8 cellular contexts compared by ENCODE assay signal in genomic region chr6:123559816-123560215, GRCh38.
DNase-seq lines count a peak whose midpoint lies in the region; ATAC-seq, FAIRE-seq and TF ChIP-seq lines count a peak whose summit lies in the region.
"Not testable (repeated sequence)": the region's sequence is repeated elsewhere in the genome, so short reads cannot be mapped to it uniquely, and the experiment has no call there.

No MANE protein-coding gene starts in this region.

- TF ChIP-seq CTCF in GM23338 (conservative IDR thresholded peaks at IDR 0.05; ENCODE audit: low read depth in 2 of 2); WTC11 (IDR thresholded peaks at IDR 0.05); H1 (IDR thresholded peaks at IDR 0.05; ENCODE audit: control extremely low read depth in 1 of 3, insufficient read depth in 1 of 3, low read depth in 1 of 3, low read length in 3 of 3); endodermal cell (conservative IDR thresholded peaks at IDR 0.05); neural crest cell (conservative IDR thresholded peaks at IDR 0.05); psoas muscle (IDR thresholded peaks at IDR 0.05); gastrocnemius medialis (IDR thresholded peaks at IDR 0.05 in 4 of 5, conservative IDR thresholded peaks at IDR 0.05 in 1 of 5): not testable (repeated sequence)

- POLR2A ChIA-PET in WTC11 (lab: Charles Lee) = not testable (repeated sequence)
- POLR2A ChIA-PET in H1 (lab: Charles Lee; ENCODE audit: partially characterized antibody) = interaction anchor here (1.7 kb wide), 1 partner anchor 20 kb away, joined by 4 read pairs; no protein-coding TSS in a partner anchor

- intact Hi-C loops in psoas muscle (cut with DNase I); gastrocnemius medialis (cut with DNase I; ENCODE audit: low total_unique reads): not testable (repeated sequence)

- H3K9ac ChIP-seq in H1 (replicated peaks in 1 of 4; ENCODE audit: extremely low read depth in 1 of 4, low read depth in 3 of 4, low read length in 3 of 4); endodermal cell (ENCODE audit: extremely low read depth, low read length, poor library complexity, severe bottlenecking); mesendoderm (ENCODE audit: low read length): not testable (repeated sequence)

- H3K9me2 ChIP-seq in GM23338 (ENCODE audit: insufficient read depth) = not testable (repeated sequence)

- not testable (repeated sequence) for H2AK5ac ChIP-seq in H1 (ENCODE audit: low read depth, low read length); mesendoderm (ENCODE audit: low read length)

- not testable (repeated sequence) for H4K91ac ChIP-seq in H1 (replicated peaks; ENCODE audit: insufficient read length, low read length)

- H4K5ac ChIP-seq in H1 (ENCODE audit: insufficient read length, low read depth, low read length); mesendoderm (ENCODE audit: low read length): not testable (repeated sequence)

- in situ Hi-C loops in gastrocnemius medialis (cut with MboI; ENCODE audit: low sequenced_read_pairs in 4 of 4) = not testable (repeated sequence)

- not testable (repeated sequence) for H2AFZ ChIP-seq in GM23338; H1 (ENCODE audit: low read length)

- DNase-seq in GM23338 (ENCODE audit: low spot score); WTC11 (ENCODE audit: low spot score); H1 (ENCODE audit: low read depth in 1 of 2, low spot score in 2 of 2); endodermal cell; mesendoderm; neural crest cell (ENCODE audit: low read depth, low spot score); psoas muscle; gastrocnemius medialis: not testable (repeated sequence)

- H3K9me3 Mint-ChIP-seq in GM23338, WTC11, endodermal cell, neural crest cell: not testable (repeated sequence)

- not testable (repeated sequence) for FAIRE-seq in H1 (lab: Jason Lieb, UNC)

- not testable (repeated sequence) for ATAC-seq in GM23338, WTC11, gastrocnemius medialis
- peak in 3 of 4 donors; percentile 43 to 65 (median 54) for ATAC-seq in psoas muscle

- not testable (repeated sequence) for H3K23ac ChIP-seq in H1 (ENCODE audit: insufficient read length); mesendoderm (ENCODE audit: low read length)

- H3K27ac Mint-ChIP-seq in GM23338 (peak overlapping the region; percentile 30; the same call in 1 of the 2 replicates), WTC11 (peak overlapping the region; percentile 7; the same call in 1 of the 2 replicates), endodermal cell (peak overlapping the region; percentile 58), neural crest cell (ENCODE audit: unreplicated experiment) (peak overlapping the region; percentile 48)

- H2BK120ac ChIP-seq in H1 (replicated peaks; ENCODE audit: low read depth, low read length); mesendoderm (ENCODE audit: low read depth, low read length): not testable (repeated sequence)

- peaks cover 59% of the 10 kb centered on the region for H3K4me1 Mint-ChIP-seq in GM23338
- peaks cover 76% of the 10 kb centered on the region for H3K4me1 Mint-ChIP-seq in WTC11
- H3K4me1 Mint-ChIP-seq in endodermal cell = peaks cover 62% of the 10 kb centered on the region
- H3K4me1 Mint-ChIP-seq in neural crest cell = not testable (repeated sequence)

- H3K14ac ChIP-seq in H1 (ENCODE audit: insufficient read length) = not testable (repeated sequence)

- not testable (repeated sequence) for H3K4me3 Mint-ChIP-seq in GM23338, WTC11, endodermal cell, neural crest cell

- not testable (repeated sequence) for H3K9me3 ChIP-seq in H1 (ENCODE audit: insufficient read depth in 2 of 2, low read depth in 1 of 2, low read length in 1 of 2); endodermal cell (ENCODE audit: control insufficient read depth, low read length); psoas muscle; gastrocnemius medialis

- H2BK12ac ChIP-seq in H1 (ENCODE audit: low read depth, low read length) = not testable (repeated sequence)

- not testable (repeated sequence) for H3F3A ChIP-seq in GM23338 (replicated peaks; ENCODE audit: low read depth)

- not testable (repeated sequence) for H2BK5ac ChIP-seq in H1 (ENCODE audit: low read depth, low read length); mesendoderm (ENCODE audit: low read length)

- H3K27me3 Mint-ChIP-seq in GM23338 (ENCODE audit: insufficient read depth, low read depth, poor library complexity); WTC11 (ENCODE audit: low read depth); endodermal cell (ENCODE audit: insufficient read depth); neural crest cell (ENCODE audit: low read depth): not testable (repeated sequence)

- not testable (repeated sequence) for H3K4ac ChIP-seq in H1 (replicated peaks; ENCODE audit: insufficient read length, low read depth, low read length)
- H3K4ac ChIP-seq in mesendoderm (ENCODE audit: low read depth, low read length) = peak overlapping the region; percentile 24

- not testable (repeated sequence) for H3K23me2 ChIP-seq in H1 (ENCODE audit: low read depth, low read length)

- H4K20me1 ChIP-seq in GM23338 (replicated peaks; ENCODE audit: insufficient read depth); H1 (replicated peaks in 1 of 2; ENCODE audit: control insufficient read depth in 1 of 2, insufficient read depth in 2 of 2, low read length in 2 of 2): not testable (repeated sequence)

- not testable (repeated sequence) for H3K36me3 ChIP-seq in GM23338 (ENCODE audit: insufficient read depth); H1 (ENCODE audit: control insufficient read depth in 2 of 4, insufficient read depth in 4 of 4, low read length in 3 of 4); mesendoderm (ENCODE audit: control insufficient read depth, insufficient read depth, low read length); psoas muscle (ENCODE audit: insufficient read depth in 1 of 2, low read depth in 1 of 2); gastrocnemius medialis
- peaks cover 15% of the 10 kb centered on the region for H3K36me3 ChIP-seq in endodermal cell (ENCODE audit: control insufficient read depth, insufficient read depth, low read length)

- H3K27ac ChIP-seq in GM23338 (ENCODE audit: low read depth); H1 (ENCODE audit: low read depth, low read length); endodermal cell (ENCODE audit: low read depth, low read length); mesendoderm (ENCODE audit: low read depth, low read length): not testable (repeated sequence)
- peak overlapping the region; percentile 63 for H3K27ac ChIP-seq in psoas muscle
- peak overlapping the region; percentile 11 to 79 (median 66) for H3K27ac ChIP-seq in gastrocnemius medialis

- TF ChIP-seq RAD21 in H1 (IDR thresholded peaks at IDR 0.05 in 1 of 2, conservative IDR thresholded peaks at IDR 0.05 in 1 of 2; ENCODE audit: low read depth in 2 of 2, low read length in 2 of 2) = not testable (repeated sequence)

- not testable (repeated sequence) for H2BK15ac ChIP-seq in H1 (ENCODE audit: low read length); mesendoderm (replicated peaks; ENCODE audit: low read depth)

- not testable (repeated sequence) for TF ChIP-seq POLR2A in H1 (IDR thresholded peaks at IDR 0.05; ENCODE audit: control extremely low read depth in 1 of 2, low read depth in 2 of 2, low read length in 2 of 2); gastrocnemius medialis (IDR thresholded peaks at IDR 0.05)

- not testable (repeated sequence) for H3K56ac ChIP-seq in H1 (replicated peaks; ENCODE audit: insufficient read length, low read depth, low read length)
- H3K56ac ChIP-seq in mesendoderm (ENCODE audit: low read length) = peak overlapping the region; percentile 25

- H3K79me1 ChIP-seq in H1 (ENCODE audit: low read depth, low read length); mesendoderm (ENCODE audit: low read length): not testable (repeated sequence)

- WGBS in H1 (ENCODE audit: extremely low coverage in 1 of 2, insufficient coverage in 1 of 2, insufficient read length in 1 of 2, insufficient replicate concordance in 2 of 2, low coverage in 1 of 2, low lambda C conversion rate in 2 of 2, missing lambda C conversion rate in 1 of 2), 2 experiments = 99% methylated on average over 5 of the region's 5 CpGs; no CpG with 5 or more reads in 1 of the 2 experiments
- 82 to 100% methylated on average over 1 to 5 of the region's 5 CpGs for WGBS in endodermal cell (ENCODE audit: insufficient coverage in 1 of 2, insufficient read length in 1 of 2), 2 experiments
- no CpG with 5 or more reads among the region's 5 CpGs for WGBS in mesendoderm (ENCODE audit: extremely low coverage, insufficient coverage, low lambda C conversion rate)
- WGBS in psoas muscle, 3 donors = 97 to 99% (median 97%) methylated on average over 5 of the region's 5 CpGs

- peaks cover 39% of the 10 kb centered on the region for H3K4me1 ChIP-seq in GM23338 (ENCODE audit: insufficient read depth)
- not testable (repeated sequence) for H3K4me1 ChIP-seq in H1 (replicated peaks in 1 of 4; ENCODE audit: control insufficient read depth in 3 of 4, insufficient read depth in 4 of 4, low read length in 3 of 4); endodermal cell (ENCODE audit: control insufficient read depth, insufficient read depth, low read length); mesendoderm (ENCODE audit: control insufficient read depth, low read depth, low read length)
- peaks cover 70% of the 10 kb centered on the region for H3K4me1 ChIP-seq in psoas muscle
- H3K4me1 ChIP-seq in gastrocnemius medialis = peaks cover 44 to 70% of the 10 kb centered on the region in 2 donors

- H3K4me3 ChIP-seq in GM23338; H1 (ENCODE audit: extremely low read depth in 1 of 4, insufficient read depth in 2 of 4, low read depth in 3 of 4, low read length in 4 of 4); mesendoderm (ENCODE audit: low read length); psoas muscle; gastrocnemius medialis: not testable (repeated sequence)
- peak overlapping the region; percentile 17 for H3K4me3 ChIP-seq in endodermal cell (ENCODE audit: low read length)

- TF ChIP-seq EP300 in H1 (IDR thresholded peaks at IDR 0.05; ENCODE audit: borderline replicate concordance in 1 of 2, low read depth in 2 of 2, low read length in 2 of 2) = not testable (repeated sequence)

- H3K18ac ChIP-seq in H1 (ENCODE audit: extremely low read depth, low read length) (peak overlapping the region; percentile 48; the same call in 1 of the 2 replicates), mesendoderm (ENCODE audit: low read length) (peak overlapping the region; percentile 80)

- peaks cover 32% of the 10 kb centered on the region; the same call in 2 of the 3 replicates for H3K36me3 Mint-ChIP-seq in GM23338 (ENCODE audit: low read depth)
- peaks cover 16% of the 10 kb centered on the region for H3K36me3 Mint-ChIP-seq in WTC11
- peaks cover 25% of the 10 kb centered on the region for H3K36me3 Mint-ChIP-seq in endodermal cell (ENCODE audit: low read depth)
- not testable (repeated sequence) for H3K36me3 Mint-ChIP-seq in neural crest cell (ENCODE audit: low read depth)

- not testable (repeated sequence) for H3K79me2 ChIP-seq in GM23338 (replicated peaks; ENCODE audit: insufficient read depth); H1 (ENCODE audit: control insufficient read depth in 1 of 2, insufficient read depth in 2 of 2, low read length in 2 of 2); mesendoderm (ENCODE audit: control insufficient read depth, insufficient read depth, low read length)

- H3K4me2 ChIP-seq in GM23338; H1 (ENCODE audit: insufficient read depth in 1 of 2, low read depth in 2 of 2, low read length in 2 of 2); mesendoderm (ENCODE audit: low read length): not testable (repeated sequence)

- H2BK20ac ChIP-seq in H1 (ENCODE audit: low read length) = not testable (repeated sequence)

- not testable (repeated sequence) for H3K27me3 ChIP-seq in GM23338 (ENCODE audit: insufficient read depth); H1 (replicated peaks in 1 of 4; ENCODE audit: control insufficient read depth in 3 of 4, extremely low read depth in 1 of 4, insufficient read depth in 3 of 4, low read length in 3 of 4); endodermal cell (ENCODE audit: control insufficient read depth, insufficient read depth, low read length, poor library complexity, severe bottlenecking); mesendoderm (ENCODE audit: insufficient read depth, low read length, poor library complexity); psoas muscle (ENCODE audit: insufficient read depth in 3 of 3, low read length in 2 of 3); gastrocnemius medialis

- CTCF ChIA-PET in WTC11 (lab: Charles Lee) (interaction anchor here (1.6 kb wide), 1 partner anchor 156 kb away, joined by 4 read pairs; no protein-coding TSS in a partner anchor), H1 (lab: Charles Lee; ENCODE audit: partially characterized antibody) (interaction anchor here (1.1 kb wide), 1 partner anchor 156 kb away, joined by 4 read pairs; no protein-coding TSS in a partner anchor)

- H4K8ac ChIP-seq in H1 (ENCODE audit: extremely low read depth, insufficient read depth, low read length); mesendoderm (ENCODE audit: low read depth, low read length): not testable (repeated sequence)

Comparison
In these comparisons a context has a peak if more than half of its experiments do, and no peak if none do; other contexts are left out.
1. H3K27ac Mint-ChIP-seq: peak in every context shown above with its lines; median percentile 58 in endodermal cell; 48 in neural crest cell; 30 in GM23338; 7 in WTC11.